In the genomic region with DNA sequence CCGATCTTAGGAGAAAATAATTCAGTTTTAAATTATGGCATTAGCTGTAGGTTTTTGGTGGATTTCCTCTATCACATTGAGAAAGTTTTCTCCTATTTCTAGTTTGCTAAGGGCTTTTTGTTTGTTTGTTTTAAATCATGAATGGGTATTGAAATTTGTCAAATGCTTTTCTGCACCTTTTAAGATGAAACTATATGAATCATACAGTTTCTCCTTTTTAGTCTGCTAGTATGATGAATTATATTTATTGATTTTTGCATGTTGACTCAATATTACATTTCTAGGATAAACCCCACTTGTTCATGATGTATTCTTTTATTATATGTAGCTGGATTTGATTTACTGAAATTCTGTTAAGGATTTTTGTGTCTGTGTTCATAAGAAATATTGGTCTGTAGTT, we compare ENCODE assay signal across 2 cellular contexts.
TF ChIP-seq lines count a peak whose summit lies in the region.

No MANE protein-coding gene starts in this region.

TF ChIP-seq in HCT116, 20 proteins besides CTCF, POLR2A, EP300 and RAD21 (continued from another document):
- TF ChIP-seq, protein P1, sequence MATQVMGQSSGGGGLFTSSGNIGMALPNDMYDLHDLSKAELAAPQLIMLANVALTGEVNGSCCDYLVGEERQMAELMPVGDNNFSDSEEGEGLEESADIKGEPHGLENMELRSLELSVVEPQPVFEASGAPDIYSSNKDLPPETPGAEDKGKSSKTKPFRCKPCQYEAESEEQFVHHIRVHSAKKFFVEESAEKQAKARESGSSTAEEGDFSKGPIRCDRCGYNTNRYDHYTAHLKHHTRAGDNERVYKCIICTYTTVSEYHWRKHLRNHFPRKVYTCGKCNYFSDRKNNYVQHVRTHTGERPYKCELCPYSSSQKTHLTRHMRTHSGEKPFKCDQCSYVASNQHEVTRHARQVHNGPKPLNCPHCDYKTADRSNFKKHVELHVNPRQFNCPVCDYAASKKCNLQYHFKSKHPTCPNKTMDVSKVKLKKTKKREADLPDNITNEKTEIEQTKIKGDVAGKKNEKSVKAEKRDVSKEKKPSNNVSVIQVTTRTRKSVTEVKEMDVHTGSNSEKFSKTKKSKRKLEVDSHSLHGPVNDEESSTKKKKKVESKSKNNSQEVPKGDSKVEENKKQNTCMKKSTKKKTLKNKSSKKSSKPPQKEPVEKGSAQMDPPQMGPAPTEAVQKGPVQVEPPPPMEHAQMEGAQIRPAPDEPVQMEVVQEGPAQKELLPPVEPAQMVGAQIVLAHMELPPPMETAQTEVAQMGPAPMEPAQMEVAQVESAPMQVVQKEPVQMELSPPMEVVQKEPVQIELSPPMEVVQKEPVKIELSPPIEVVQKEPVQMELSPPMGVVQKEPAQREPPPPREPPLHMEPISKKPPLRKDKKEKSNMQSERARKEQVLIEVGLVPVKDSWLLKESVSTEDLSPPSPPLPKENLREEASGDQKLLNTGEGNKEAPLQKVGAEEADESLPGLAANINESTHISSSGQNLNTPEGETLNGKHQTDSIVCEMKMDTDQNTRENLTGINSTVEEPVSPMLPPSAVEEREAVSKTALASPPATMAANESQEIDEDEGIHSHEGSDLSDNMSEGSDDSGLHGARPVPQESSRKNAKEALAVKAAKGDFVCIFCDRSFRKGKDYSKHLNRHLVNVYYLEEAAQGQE (IDR thresholded peaks at IDR 0.05; ENCODE audit: low read depth): no peak
- TF ChIP-seq YY1 (IDR thresholded peaks at IDR 0.05; ENCODE audit: extremely low read depth, insufficient replicate concordance, low read depth, low read length): no peak
- TF ChIP-seq, protein P2, sequence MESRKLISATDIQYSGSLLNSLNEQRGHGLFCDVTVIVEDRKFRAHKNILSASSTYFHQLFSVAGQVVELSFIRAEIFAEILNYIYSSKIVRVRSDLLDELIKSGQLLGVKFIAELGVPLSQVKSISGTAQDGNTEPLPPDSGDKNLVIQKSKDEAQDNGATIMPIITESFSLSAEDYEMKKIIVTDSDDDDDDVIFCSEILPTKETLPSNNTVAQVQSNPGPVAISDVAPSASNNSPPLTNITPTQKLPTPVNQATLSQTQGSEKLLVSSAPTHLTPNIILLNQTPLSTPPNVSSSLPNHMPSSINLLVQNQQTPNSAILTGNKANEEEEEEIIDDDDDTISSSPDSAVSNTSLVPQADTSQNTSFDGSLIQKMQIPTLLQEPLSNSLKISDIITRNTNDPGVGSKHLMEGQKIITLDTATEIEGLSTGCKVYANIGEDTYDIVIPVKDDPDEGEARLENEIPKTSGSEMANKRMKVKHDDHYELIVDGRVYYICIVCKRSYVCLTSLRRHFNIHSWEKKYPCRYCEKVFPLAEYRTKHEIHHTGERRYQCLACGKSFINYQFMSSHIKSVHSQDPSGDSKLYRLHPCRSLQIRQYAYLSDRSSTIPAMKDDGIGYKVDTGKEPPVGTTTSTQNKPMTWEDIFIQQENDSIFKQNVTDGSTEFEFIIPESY (IDR thresholded peaks at IDR 0.05; ENCODE audit: extremely low read depth, insufficient replicate concordance, low read length): no peak

TF ChIP-seq in HEK293, 187 proteins besides CTCF, POLR2A, EP300 and RAD21 (continued from another document):
- TF ChIP-seq, protein P3, sequence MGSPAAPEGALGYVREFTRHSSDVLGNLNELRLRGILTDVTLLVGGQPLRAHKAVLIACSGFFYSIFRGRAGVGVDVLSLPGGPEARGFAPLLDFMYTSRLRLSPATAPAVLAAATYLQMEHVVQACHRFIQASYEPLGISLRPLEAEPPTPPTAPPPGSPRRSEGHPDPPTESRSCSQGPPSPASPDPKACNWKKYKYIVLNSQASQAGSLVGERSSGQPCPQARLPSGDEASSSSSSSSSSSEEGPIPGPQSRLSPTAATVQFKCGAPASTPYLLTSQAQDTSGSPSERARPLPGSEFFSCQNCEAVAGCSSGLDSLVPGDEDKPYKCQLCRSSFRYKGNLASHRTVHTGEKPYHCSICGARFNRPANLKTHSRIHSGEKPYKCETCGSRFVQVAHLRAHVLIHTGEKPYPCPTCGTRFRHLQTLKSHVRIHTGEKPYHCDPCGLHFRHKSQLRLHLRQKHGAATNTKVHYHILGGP (tag by site-specific recombination; IDR thresholded peaks at IDR 0.05): 0 out of 2 replicates have a peak, but pooled peaks have one; percentile 30
